Comparison of ENCODE assay signal across 33 cellular contexts in genomic region chr17:9104370-9105041, GRCh38.
DNase-seq lines count a peak whose midpoint lies in the region; ATAC-seq, FAIRE-seq and TF ChIP-seq lines count a peak whose summit lies in the region.
"Had no signal": no experiment of that assay in that cellular context is flagged by ENCODE, and none has a peak within 500 bp of the region (broad histone marks: within the 10 kb centered on the region; RNA-seq: fewer than 3 reads in every experiment).

No MANE protein-coding gene starts in this region.

- no peak overlapping the region for H2BK12ac ChIP-seq in H1 (ENCODE audit: low read depth, low read length)

- H3K4me1 ChIP-seq in A673 (ENCODE audit: insufficient read depth, low read length, poor library complexity, severe bottlenecking) (peaks cover 8% of the 10 kb centered on the region), H1 (replicated peaks in 1 of 4; ENCODE audit: control insufficient read depth in 3 of 4, insufficient read depth in 4 of 4, low read length in 3 of 4) (peaks cover 0 to 5% (median 0%) of the 10 kb centered on the region in 4 experiments; a peak in 3 of 7 replicates), right atrium auricular region (peaks cover 0 to 26% of the 10 kb centered on the region in 2 donors)
- H3K4me1 ChIP-seq: adrenal gland, colonic mucosa had no signal

- no peak overlapping the region for H3K4ac ChIP-seq in H1 (replicated peaks; ENCODE audit: insufficient read length, low read depth, low read length)

- CTCF ChIA-PET in A673 (lab: Charles Lee) = no interaction called here
- CTCF ChIA-PET in H1 (lab: Charles Lee; ENCODE audit: partially characterized antibody) = interaction anchor here (1.3 to 2.3 kb wide), 2 partner anchors 11 to 107 kb away, joined by 4 to 8 read pairs; no protein-coding TSS in a partner anchor

- no peak overlapping the region for H2BK15ac ChIP-seq in H1 (ENCODE audit: low read length)

- intact Hi-C loops in A673 (cut with micrococcal nuclease; ENCODE audit: unreplicated experiment) (no loop called here), sciatic nerve (cut with DNase I) (no loop called here)

- H3K9me3 ChIP-seq in A673 (ENCODE audit: low read depth, low read length, poor library complexity, severe bottlenecking) = no peaks in the 10 kb centered on the region
- H3K9me3 ChIP-seq in H1 (ENCODE audit: insufficient read depth in 2 of 2, low read depth in 1 of 2, low read length in 1 of 2) = no peaks in the 10 kb centered on the region; a peak in 1 of 4 replicates
- H3K9me3 ChIP-seq in right atrium auricular region = no peaks in the 10 kb centered on the region
- H3K9me3 ChIP-seq: adrenal gland, colonic mucosa had no signal

- H3K27me3 ChIP-seq in A673 (replicated peaks; ENCODE audit: insufficient read depth, low read depth, low read length, poor library complexity) = no peaks in the 10 kb centered on the region
- H3K27me3 ChIP-seq in H1 (replicated peaks in 1 of 4; ENCODE audit: control insufficient read depth in 3 of 4, extremely low read depth in 1 of 4, insufficient read depth in 3 of 4, low read length in 3 of 4) = no peaks in the 10 kb centered on the region
- H3K27me3 ChIP-seq in right atrium auricular region = no peaks in the 10 kb centered on the region
- H3K27me3 ChIP-seq: adrenal gland, brain microvascular endothelial cell, colonic mucosa had no signal

- peak; percentile 54 for ATAC-seq in sciatic nerve
- ATAC-seq: activated T-cell treated with anti-CD3 and anti-CD28 coated beads, Interleukin-2, amount 50 U/mL, for 72 hours; natural killer cell treated with Interleukin-12 subunit alpha and Interleukin-12 subunit beta and Interleukin-15 and Interleukin-18, amount 100 ng/mL, for 72 hours had no signal

- H2AK5ac ChIP-seq in H1 (ENCODE audit: low read depth, low read length) = no peak overlapping the region; the same call in 1 of the 2 replicates

- TF ChIP-seq RAD21 in H1 (IDR thresholded peaks at IDR 0.05 in 1 of 2, conservative IDR thresholded peaks at IDR 0.05 in 1 of 2; ENCODE audit: low read depth in 2 of 2, low read length in 2 of 2) = no peak

- H3K4me3 ChIP-seq in A673 (ENCODE audit: low read depth, low read length, poor library complexity, severe bottlenecking) = no peak overlapping the region
- no peak overlapping the region for H3K4me3 ChIP-seq in H1 (ENCODE audit: extremely low read depth in 1 of 4, insufficient read depth in 2 of 4, low read depth in 3 of 4, low read length in 4 of 4)
- peak overlapping the region in 1 of 2 donors; percentile 3 for H3K4me3 ChIP-seq in right atrium auricular region
- H3K4me3 ChIP-seq: adrenal gland, colonic mucosa, GM23248 had no signal

- no peak overlapping the region for H4K8ac ChIP-seq in H1 (ENCODE audit: extremely low read depth, insufficient read depth, low read length)

- peak overlapping the region; percentile 17; the same call in 1 of the 2 replicates for H2BK20ac ChIP-seq in H1 (ENCODE audit: low read length)

- no peaks in the 10 kb centered on the region for H3K79me1 ChIP-seq in H1 (ENCODE audit: low read depth, low read length)

- no peaks in the 10 kb centered on the region for H3K23me2 ChIP-seq in H1 (ENCODE audit: low read depth, low read length)

- H4K20me1 ChIP-seq in H1 (replicated peaks in 1 of 2; ENCODE audit: control insufficient read depth in 1 of 2, insufficient read depth in 2 of 2, low read length in 2 of 2) = no peaks in the 10 kb centered on the region

- no peak for TF ChIP-seq EP300 in H1 (IDR thresholded peaks at IDR 0.05; ENCODE audit: borderline replicate concordance in 1 of 2, low read depth in 2 of 2, low read length in 2 of 2)

- H4K91ac ChIP-seq in H1 (replicated peaks; ENCODE audit: insufficient read length, low read length) = no peak overlapping the region

- H4K5ac ChIP-seq in H1 (ENCODE audit: insufficient read length, low read depth, low read length) = no peak overlapping the region

- H2AFZ ChIP-seq in H1 (ENCODE audit: low read length) = no peak overlapping the region
- H2AFZ ChIP-seq: GM23248 had no signal

- no peak overlapping the region for H2BK5ac ChIP-seq in H1 (ENCODE audit: low read depth, low read length)

- H3K9ac ChIP-seq in H1 (replicated peaks in 1 of 4; ENCODE audit: extremely low read depth in 1 of 4, low read depth in 3 of 4, low read length in 3 of 4) = no peak overlapping the region
- H3K9ac ChIP-seq: GM23248 had no signal

- no peak for TF ChIP-seq POLR2A in H1 (IDR thresholded peaks at IDR 0.05; ENCODE audit: control extremely low read depth in 1 of 2, low read depth in 2 of 2, low read length in 2 of 2)

- POLR2A ChIA-PET in A673 (lab: Charles Lee; ENCODE audit: low non-redundant PET) (no interaction called here), H1 (lab: Charles Lee; ENCODE audit: partially characterized antibody) (no interaction called here)

- no peak for FAIRE-seq in H1 (lab: Jason Lieb, UNC)
- no peak for FAIRE-seq in D721Med (lab: Jason Lieb, UNC)
- FAIRE-seq: A204.1, keratinocyte had no signal

- H3K4me2 ChIP-seq in H1 (ENCODE audit: insufficient read depth in 1 of 2, low read depth in 2 of 2, low read length in 2 of 2) = no peak overlapping the region

- no peaks in the 10 kb centered on the region for H3K79me2 ChIP-seq in H1 (ENCODE audit: control insufficient read depth in 1 of 2, insufficient read depth in 2 of 2, low read length in 2 of 2)

- H2BK120ac ChIP-seq in H1 (replicated peaks; ENCODE audit: low read depth, low read length) = no peak overlapping the region

- DNase-seq in A673 (ENCODE audit: low spot score) = no peak
- DNase-seq in H1 (ENCODE audit: low read depth in 1 of 2, low spot score in 2 of 2) = no peak
- DNase-seq in right atrium auricular region (ENCODE audit: low spot score) = peak; percentile 82
- DNase-seq in sciatic nerve (ENCODE audit: low spot score) = no peak
- DNase-seq in D721Med (ENCODE audit: insufficient read length, low spot score) = no peak
- DNase-seq in activated gamma-delta T cell (lab: John Stamatoyannopoulos, UW) = no peak
- DNase-seq in CD1c-positive myeloid dendritic cell (ENCODE audit: extremely low spot score) = no peak
- no peak for DNase-seq in central memory CD4-positive, alpha-beta T cell
- DNase-seq: activated CD4-positive, alpha-beta T cell treated with anti-CD3 and anti-CD28 coated beads, Interleukin-2, amount 50 U/mL, for 48 hours; activated CD4-positive, CD25-positive, alpha-beta regulatory T cell treated with anti-CD3 and anti-CD28 coated beads, Interleukin-2, amount 50 U/mL, for 72 hours; activated naive CD4-positive, alpha-beta T cell treated with anti-CD3 and anti-CD28 coated beads, Interleukin-2, amount 10 ng/mL, durations not matched to agents 7 days and 5 days; activated T-cell treated with anti-CD3 and anti-CD28 coated beads, Interleukin-2, amount 50 U/mL, for 72 hours; adrenal gland; brain microvascular endothelial cell; CD4-positive, alpha-beta T cell; colonic mucosa; DND-41; effector CD4-positive, alpha-beta T cell; GM23248; MV-4-11; NCI-H1436 treated with DMSO at 0.1 percent for 48 hours; NCI-H2107; NCI-H345; NCI-H69; retina; SHP77; stimulated activated CD4-positive, alpha-beta T cell treated with anti-CD3 and anti-CD28 coated beads, Interleukin-2, amount 100 ng/mL, for 24 hours; T-helper 2 cell; trophoblast cell had no signal

- no TSS peak for BruUV-seq in A673 (replicated peaks; lab: Mats Ljungman, UMichigan)

- H3K23ac ChIP-seq in H1 (ENCODE audit: insufficient read length) = no peak overlapping the region

- H3K36me3 ChIP-seq in A673 (ENCODE audit: insufficient read depth, low read length, poor library complexity, severe bottlenecking) = no peaks in the 10 kb centered on the region
- H3K36me3 ChIP-seq in H1 (ENCODE audit: control insufficient read depth in 2 of 4, insufficient read depth in 4 of 4, low read length in 3 of 4) = no peaks in the 10 kb centered on the region
- no peaks in the 10 kb centered on the region for H3K36me3 ChIP-seq in right atrium auricular region
- H3K36me3 ChIP-seq: adrenal gland, brain microvascular endothelial cell, colonic mucosa had no signal

- H3K14ac ChIP-seq in H1 (ENCODE audit: insufficient read length) = no peak overlapping the region

- 89% methylated on average over 18 of the region's 18 CpGs; no CpG with 5 or more reads in 1 of the 2 experiments for WGBS in H1 (ENCODE audit: extremely low coverage in 1 of 2, insufficient coverage in 1 of 2, insufficient read length in 1 of 2, insufficient replicate concordance in 2 of 2, low coverage in 1 of 2, low lambda C conversion rate in 2 of 2, missing lambda C conversion rate in 1 of 2), 2 experiments

- no peak for TF ChIP-seq CTCF in A673 (conservative IDR thresholded peaks at IDR 0.05; ENCODE audit: low read depth, low read length)
- TF ChIP-seq CTCF in H1 (IDR thresholded peaks at IDR 0.05; ENCODE audit: control extremely low read depth in 1 of 3, insufficient read depth in 1 of 3, low read depth in 1 of 3, low read length in 3 of 3) = no peak
- TF ChIP-seq CTCF in right atrium auricular region (IDR thresholded peaks at IDR 0.05) = peak in 1 of 2 donors; percentile 17
- no peak for TF ChIP-seq CTCF in D721Med (IDR thresholded peaks at IDR 0.05; ENCODE audit: insufficient read depth, missing control alignments)

- no peak overlapping the region for H3K18ac ChIP-seq in H1 (ENCODE audit: extremely low read depth, low read length)

- no peak overlapping the region for H3K56ac ChIP-seq in H1 (replicated peaks; ENCODE audit: insufficient read length, low read depth, low read length)

- H3K27ac ChIP-seq in A673 (ENCODE audit: low read depth, low read length, poor library complexity, severe bottlenecking) (peak overlapping the region; percentile 69), H1 (ENCODE audit: low read depth, low read length) (no peak overlapping the region), right atrium auricular region (peak overlapping the region; percentile 82 to 94)
- H3K27ac ChIP-seq: adrenal gland, brain microvascular endothelial cell, colonic mucosa, epithelial cell of prostate, GM23248 had no signal

TF ChIP-seq in H1, 55 proteins besides CTCF, POLR2A, EP300 and RAD21 (continues in another document):
- no peak for TF ChIP-seq CTBP2 (IDR thresholded peaks at IDR 0.05; ENCODE audit: borderline replicate concordance, insufficient read depth, insufficient read length, low read length)
- TF ChIP-seq POU5F1 (IDR thresholded peaks at IDR 0.05; ENCODE audit: low read depth, low read length) = no peak
- no peak for TF ChIP-seq GTF2F1 (IDR thresholded peaks at IDR 0.05; ENCODE audit: borderline replicate concordance, low read depth, low read length)
- no peak for TF ChIP-seq RFX5 (IDR thresholded peaks at IDR 0.05; ENCODE audit: borderline replicate concordance, low read depth, low read length)
- TF ChIP-seq EZH2 (IDR thresholded peaks at IDR 0.05; ENCODE audit: low read depth, low read length, severe bottlenecking) = no peak
- TF ChIP-seq CHD2 (IDR thresholded peaks at IDR 0.05; ENCODE audit: low read length) = no peak
- no peak for TF ChIP-seq MAFK (IDR thresholded peaks at IDR 0.05; ENCODE audit: low read depth, low read length)
- no peak for TF ChIP-seq TCF12 (IDR thresholded peaks at IDR 0.05; ENCODE audit: low read depth, low read length)
- no peak for TF ChIP-seq RNF2 (IDR thresholded peaks at IDR 0.05; ENCODE audit: borderline replicate concordance, low read depth, low read length, missing control alignments, poor library complexity, severe bottlenecking)
- TF ChIP-seq FOSL1 (IDR thresholded peaks at IDR 0.05; ENCODE audit: insufficient read depth, low read depth, low read length) = no peak
